In genomic region chr16:84924339-84925091, GRCh38 we compare ENCODE assay signal across 15 cellular contexts.
A peak's percentile ranks its signal among the peaks of the same experiment; 100 is the strongest.
DNase-seq lines count a peak whose midpoint lies in the region; ATAC-seq, FAIRE-seq and TF ChIP-seq lines count a peak whose summit lies in the region.
"Had no signal": no experiment of that assay in that cellular context is flagged by ENCODE, and none has a peak within 500 bp of the region (broad histone marks: within the 10 kb centered on the region; RNA-seq: fewer than 3 reads in every experiment).

No MANE protein-coding gene starts in this region.

- FAIRE-seq in HTR-8/SVneo (lab: Jason Lieb, UNC) = peak; percentile 83

- peak; percentile 66 for ATAC-seq in left lobe of liver
- ATAC-seq in activated CD8-positive, alpha-beta memory T cell treated with anti-CD3 and anti-CD28 coated beads, Interleukin-2, amount 10 ng/mL, durations not matched to agents 7 days and 5 days = no peak
- ATAC-seq: activated naive CD8-positive, alpha-beta T cell treated with anti-CD3 and anti-CD28 coated beads, Interleukin-2, amount 50 U/mL, for 24 hours had no signal

- no peak overlapping the region for H3K4me3 Mint-ChIP-seq in mesothelial cell of epicardium
- H3K4me3 Mint-ChIP-seq in activated CD8-positive, alpha-beta memory T cell treated with anti-CD3 and anti-CD28 coated beads, Interleukin-2, amount 10 ng/mL, durations not matched to agents 7 days and 5 days = no peak overlapping the region
- H3K4me3 Mint-ChIP-seq: activated CD4-positive, alpha-beta memory T cell treated with anti-CD3 and anti-CD28 coated beads, Interleukin-2, amount 10 ng/mL, durations not matched to agents 7 days and 5 days; activated naive CD8-positive, alpha-beta T cell treated with anti-CD3 and anti-CD28 coated beads, Interleukin-2, amount 50 U/mL, for 24 hours; CD8-positive, alpha-beta T cell; central memory CD8-positive, alpha-beta T cell; stimulated activated naive CD8-positive, alpha-beta T cell treated with anti-CD3 and anti-CD28 coated beads, Interleukin-15, Interleukin-2, amounts not matched to agents 100 ng/mL and 50 ng/mL, for 24 hours had no signal

- CTCF ChIA-PET in activated CD8-positive, alpha-beta memory T cell treated with anti-CD3 and anti-CD28 coated beads, Interleukin-2, amount 10 ng/mL, durations not matched to agents 7 days and 5 days (lab: Charles Lee) = interaction anchor here (1.4 to 4.5 kb wide), 6 partner anchors 30 to 968 kb away, joined by 3 to 32 read pairs (median 6); no protein-coding TSS in a partner anchor

- H3K4me1 Mint-ChIP-seq in mesothelial cell of epicardium = peaks cover 23% of the 10 kb centered on the region
- H3K4me1 Mint-ChIP-seq in activated CD8-positive, alpha-beta memory T cell treated with anti-CD3 and anti-CD28 coated beads, Interleukin-2, amount 10 ng/mL, durations not matched to agents 7 days and 5 days = no peaks in the 10 kb centered on the region
- H3K4me1 Mint-ChIP-seq: activated CD4-positive, alpha-beta memory T cell treated with anti-CD3 and anti-CD28 coated beads, Interleukin-2, amount 10 ng/mL, durations not matched to agents 7 days and 5 days had no signal

- H3K36me3 Mint-ChIP-seq in mesothelial cell of epicardium = no peaks in the 10 kb centered on the region
- H3K36me3 Mint-ChIP-seq in activated CD8-positive, alpha-beta memory T cell treated with anti-CD3 and anti-CD28 coated beads, Interleukin-2, amount 10 ng/mL, durations not matched to agents 7 days and 5 days = no peaks in the 10 kb centered on the region
- H3K36me3 Mint-ChIP-seq: CD8-positive, alpha-beta T cell had no signal

- H3K27me3 ChIP-seq in colonic mucosa (no peaks in the 10 kb centered on the region), rectal smooth muscle tissue (ENCODE audit: control insufficient read depth, insufficient read depth, low read length) (no peaks in the 10 kb centered on the region)

- DNase-seq in HTR-8/SVneo (ENCODE audit: insufficient read length, low spot score) (no peak), colonic mucosa (peak; percentile 63), left lobe of liver (ENCODE audit: low spot score) (no peak), NCI-H526 treated with DMSO at 0.1 percent for 48 hours (lab: John Stamatoyannopoulos, UW) (no peak), mesothelial cell of epicardium (ENCODE audit: low spot score in 2 of 2, unreplicated experiment in 2 of 2) (no peak), GM19238 (ENCODE audit: insufficient read length, low spot score) (no peak)
- no peak for DNase-seq in activated CD8-positive, alpha-beta memory T cell treated with anti-CD3 and anti-CD28 coated beads, Interleukin-2, amount 10 ng/mL, durations not matched to agents 7 days and 5 days
- DNase-seq: NCI-H1417 treated with DMSO at 0.1 percent for 48 hours had no signal

- H3K9ac ChIP-seq in colonic mucosa (ENCODE audit: low read depth in 2 of 2, low read length in 2 of 2) (no peak overlapping the region), rectal smooth muscle tissue (ENCODE audit: low read length) (no peak overlapping the region)

- H3K9me3 Mint-ChIP-seq in mesothelial cell of epicardium = no peaks in the 10 kb centered on the region
- H3K9me3 Mint-ChIP-seq in activated CD8-positive, alpha-beta memory T cell treated with anti-CD3 and anti-CD28 coated beads, Interleukin-2, amount 10 ng/mL, durations not matched to agents 7 days and 5 days (ENCODE audit: low read depth) = no peaks in the 10 kb centered on the region
- H3K9me3 Mint-ChIP-seq: activated CD4-positive, alpha-beta memory T cell treated with anti-CD3 and anti-CD28 coated beads, Interleukin-2, amount 10 ng/mL, durations not matched to agents 7 days and 5 days; activated naive CD8-positive, alpha-beta T cell treated with anti-CD3 and anti-CD28 coated beads, Interleukin-2, amount 50 U/mL, for 24 hours; CD8-positive, alpha-beta T cell; central memory CD8-positive, alpha-beta T cell; stimulated activated naive CD8-positive, alpha-beta T cell treated with anti-CD3 and anti-CD28 coated beads, Interleukin-15, Interleukin-2, amounts not matched to agents 100 ng/mL and 50 ng/mL, for 24 hours had no signal

- no peaks in the 10 kb centered on the region for H3K27me3 Mint-ChIP-seq in mesothelial cell of epicardium (ENCODE audit: low read depth)
- no peaks in the 10 kb centered on the region for H3K27me3 Mint-ChIP-seq in activated CD8-positive, alpha-beta memory T cell treated with anti-CD3 and anti-CD28 coated beads, Interleukin-2, amount 10 ng/mL, durations not matched to agents 7 days and 5 days

- H3K27ac ChIP-seq in colonic mucosa = no peak overlapping the region
- H3K27ac ChIP-seq in rectal smooth muscle tissue (ENCODE audit: low read depth, low read length) = peak overlapping the region; percentile 7
- H3K27ac ChIP-seq: WERI-Rb-1 had no signal

- intact Hi-C loops in colonic mucosa (cut with DNase I) = loop anchor here (5.0 kb wide), 1 partner anchor 43 kb away; no protein-coding TSS in a partner anchor

- H3K36me3 ChIP-seq in colonic mucosa (no peaks in the 10 kb centered on the region), rectal smooth muscle tissue (ENCODE audit: control insufficient read depth, insufficient read depth, low read length) (no peaks in the 10 kb centered on the region)
- H3K36me3 ChIP-seq: WERI-Rb-1 had no signal

- no peak for TF ChIP-seq CTCF in colonic mucosa (IDR thresholded peaks at IDR 0.05)
- no peak for TF ChIP-seq CTCF in mesothelial cell of epicardium (IDR thresholded peaks at IDR 0.05; ENCODE audit: unreplicated experiment)

- H3K27ac Mint-ChIP-seq in mesothelial cell of epicardium = no peak overlapping the region
- no peak overlapping the region for H3K27ac Mint-ChIP-seq in activated CD8-positive, alpha-beta memory T cell treated with anti-CD3 and anti-CD28 coated beads, Interleukin-2, amount 10 ng/mL, durations not matched to agents 7 days and 5 days
- H3K27ac Mint-ChIP-seq: activated CD4-positive, alpha-beta memory T cell treated with anti-CD3 and anti-CD28 coated beads, Interleukin-2, amount 10 ng/mL, durations not matched to agents 7 days and 5 days; activated naive CD8-positive, alpha-beta T cell treated with anti-CD3 and anti-CD28 coated beads, Interleukin-2, amount 50 U/mL, for 24 hours; CD8-positive, alpha-beta T cell; stimulated activated naive CD8-positive, alpha-beta T cell treated with anti-CD3 and anti-CD28 coated beads, Interleukin-15, Interleukin-2, amounts not matched to agents 100 ng/mL and 50 ng/mL, for 24 hours had no signal

- H3K4me1 ChIP-seq in colonic mucosa = peaks cover 7% of the 10 kb centered on the region
- peaks cover 15% of the 10 kb centered on the region for H3K4me1 ChIP-seq in rectal smooth muscle tissue (ENCODE audit: control insufficient read depth, insufficient read depth, low read length)

- H3K4me3 ChIP-seq in colonic mucosa = no peak overlapping the region
- H3K4me3 ChIP-seq in rectal smooth muscle tissue (ENCODE audit: low read length) = no peak overlapping the region

- H3K9me3 ChIP-seq in colonic mucosa = no peaks in the 10 kb centered on the region
